ENCODE assay signal across 17 cellular contexts in the genomic region with DNA sequence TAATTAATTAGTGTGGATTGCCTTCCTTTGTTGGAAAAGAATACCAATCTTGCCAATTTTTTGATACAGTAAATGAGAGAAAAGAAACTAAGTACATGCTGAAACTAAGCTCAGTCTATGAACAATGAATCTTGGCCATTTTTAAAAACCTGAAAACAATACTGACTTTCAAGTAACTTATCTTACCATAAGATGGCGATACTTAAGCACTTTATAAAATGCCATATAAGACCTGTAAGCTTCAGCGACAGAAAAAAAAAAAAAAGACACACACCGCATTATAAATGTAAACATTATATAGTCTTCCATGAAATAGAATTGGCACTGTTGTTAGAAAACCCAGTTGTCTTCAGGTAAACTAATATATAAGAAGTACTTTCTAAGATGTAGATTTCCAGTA. TPM values are rescaled to one million over a fixed set of nuclear protein-coding genes. Genes with fewer than 3 reads are reported as not detected.
DNase-seq lines count a peak whose midpoint lies in the region; ATAC-seq and TF ChIP-seq lines count a peak whose summit lies in the region.
"Had no signal": no experiment of that assay in that cellular context is flagged by ENCODE, and none has a peak within 500 bp of the region (broad histone marks: within the 10 kb centered on the region; RNA-seq: fewer than 3 reads in every experiment).

No MANE protein-coding gene starts in this region.

- peak; percentile 49 for TF ChIP-seq RAD21 in Ishikawa (IDR thresholded peaks at IDR 0.05; ENCODE audit: low read depth)

- H3K4me1 ChIP-seq in DND-41 (ENCODE audit: insufficient read depth, low read length) (no peaks in the 10 kb centered on the region), Panc1 (ENCODE audit: control insufficient read depth, insufficient read depth, low read length) (no peaks in the 10 kb centered on the region), hepatocyte (ENCODE audit: insufficient read depth) (no peaks in the 10 kb centered on the region)
- H3K4me1 ChIP-seq: ascending aorta had no signal

- H3K36me3 ChIP-seq in DND-41 (ENCODE audit: insufficient read depth, low read length): no peaks in the 10 kb centered on the region
- H3K36me3 ChIP-seq in Panc1 (ENCODE audit: control insufficient read depth, insufficient read depth, low read length): no peaks in the 10 kb centered on the region
- no peaks in the 10 kb centered on the region for H3K36me3 ChIP-seq in hepatocyte (replicated peaks; ENCODE audit: insufficient read depth, low read depth)
- H3K36me3 ChIP-seq: ascending aorta, neutrophil had no signal

- H3K4me3 ChIP-seq in DND-41 (ENCODE audit: low read depth in 1 of 2, low read length in 2 of 2) (no peak overlapping the region), Panc1 (ENCODE audit: low read depth in 2 of 2, low read length in 2 of 2) (no peak overlapping the region), hepatocyte (no peak overlapping the region)
- H3K4me3 ChIP-seq: ascending aorta, smooth muscle cell had no signal

- H3K27ac ChIP-seq in DND-41 (ENCODE audit: low read length) (no peak overlapping the region), Panc1 (ENCODE audit: low read length) (no peak overlapping the region), hepatocyte (no peak overlapping the region)
- H3K27ac ChIP-seq: ascending aorta, neutrophil had no signal

- H3K4me3 Mint-ChIP-seq in activated CD8-positive, alpha-beta memory T cell treated with anti-CD3 and anti-CD28 coated beads, Interleukin-2, amount 10 ng/mL, durations not matched to agents 7 days and 5 days: no peak overlapping the region
- H3K4me3 Mint-ChIP-seq: stimulated activated naive CD8-positive, alpha-beta T cell treated with anti-CD3 and anti-CD28 coated beads, Interleukin-15, amount 100 ng/mL, for 72 hours had no signal

- TF ChIP-seq CTCF in DND-41 (IDR thresholded peaks at IDR 0.05; ENCODE audit: borderline replicate concordance, extremely low read depth, low read length, poor library complexity, severe bottlenecking): peak; percentile 22
- peak; percentile 5; the same call in 1 of the 2 replicates for TF ChIP-seq CTCF in Panc1 (IDR thresholded peaks at IDR 0.05)
- TF ChIP-seq CTCF in hepatocyte (IDR thresholded peaks at IDR 0.05; ENCODE audit: poor library complexity): peak; percentile 31

- H3K9me3 ChIP-seq in DND-41 (ENCODE audit: insufficient read depth, low read length, severe bottlenecking): no peaks in the 10 kb centered on the region
- H3K9me3 ChIP-seq in Panc1 (ENCODE audit: control insufficient read depth, insufficient read depth, low read depth, low read length): no peaks in the 10 kb centered on the region
- no peaks in the 10 kb centered on the region for H3K9me3 ChIP-seq in hepatocyte (ENCODE audit: low read depth)
- H3K9me3 ChIP-seq: ascending aorta, neutrophil had no signal

- no peaks in the 10 kb centered on the region for H4K20me1 ChIP-seq in DND-41 (ENCODE audit: insufficient read depth, low read length)
- H4K20me1 ChIP-seq in hepatocyte (ENCODE audit: insufficient read depth, poor library complexity, severe bottlenecking): no peaks in the 10 kb centered on the region

- no peak for TF ChIP-seq EP300 in Ishikawa (IDR thresholded peaks at IDR 0.05; ENCODE audit: borderline replicate concordance)

- no TSS peak for BruUV-seq in Panc1 (replicated peaks; lab: Mats Ljungman, UMichigan)

- intact Hi-C loops in Panc1 (cut with micrococcal nuclease; ENCODE audit: unreplicated experiment): no loop called here

- POLR2A ChIA-PET in Panc1 (lab: Charles Lee): no interaction called here

- H3K9me2 ChIP-seq in hepatocyte (replicated peaks; ENCODE audit: insufficient read depth): no peaks in the 10 kb centered on the region

- in situ Hi-C loops in Panc1 (cut with HindIII; ENCODE audit: low pct_unique_long_range_greater_than_20kb, low sequenced_read_pairs): no loop called here

- CTCF ChIA-PET in Panc1 (lab: Charles Lee): interaction anchor here (0.7 kb wide), 1 partner anchor 1839 kb away, joined by 4 read pairs; no protein-coding TSS in a partner anchor
- CTCF ChIA-PET in activated CD8-positive, alpha-beta memory T cell treated with anti-CD3 and anti-CD28 coated beads, Interleukin-2, amount 10 ng/mL, durations not matched to agents 7 days and 5 days (lab: Charles Lee): no interaction called here

- H3K27ac Mint-ChIP-seq in activated CD8-positive, alpha-beta memory T cell treated with anti-CD3 and anti-CD28 coated beads, Interleukin-2, amount 10 ng/mL, durations not matched to agents 7 days and 5 days: no peak overlapping the region
- H3K27ac Mint-ChIP-seq: stimulated activated naive CD8-positive, alpha-beta T cell treated with anti-CD3 and anti-CD28 coated beads, Interleukin-15, amount 100 ng/mL, for 72 hours had no signal

- DNase-seq in DND-41 (no peak), Panc1 (ENCODE audit: low read depth, low spot score) (no peak), hepatocyte (ENCODE audit: low spot score) (no peak)
- no peak for DNase-seq in activated CD8-positive, alpha-beta memory T cell treated with anti-CD3 and anti-CD28 coated beads, Interleukin-2, amount 10 ng/mL, durations not matched to agents 7 days and 5 days
- DNase-seq: activated CD4-positive, alpha-beta T cell treated with anti-CD3 and anti-CD28 coated beads, Interleukin-2, amount 50 U/mL, for 48 hours; activated effector memory CD4-positive, alpha-beta T cell treated with Interleukin-2 at 50 U/mL for 16 hours; mesenchymal stem cell; NCI-H2171 treated with DMSO at 0.1 percent for 48 hours; stimulated activated naive CD8-positive, alpha-beta T cell treated with anti-CD3 and anti-CD28 coated beads, Interleukin-15, amount 100 ng/mL, for 72 hours had no signal

- H3K27me3 Mint-ChIP-seq in activated CD8-positive, alpha-beta memory T cell treated with anti-CD3 and anti-CD28 coated beads, Interleukin-2, amount 10 ng/mL, durations not matched to agents 7 days and 5 days: peaks cover 15% of the 10 kb centered on the region

- H3K4me2 ChIP-seq in DND-41 (ENCODE audit: insufficient read depth, low read length) (no peak overlapping the region), hepatocyte (no peak overlapping the region)
- H3K4me2 ChIP-seq: smooth muscle cell had no signal

- H3K9me3 Mint-ChIP-seq in activated CD8-positive, alpha-beta memory T cell treated with anti-CD3 and anti-CD28 coated beads, Interleukin-2, amount 10 ng/mL, durations not matched to agents 7 days and 5 days (ENCODE audit: low read depth): no peaks in the 10 kb centered on the region
- H3K9me3 Mint-ChIP-seq: stimulated activated naive CD8-positive, alpha-beta T cell treated with anti-CD3 and anti-CD28 coated beads, Interleukin-15, amount 100 ng/mL, for 72 hours had no signal

- H3K27me3 ChIP-seq in DND-41 (ENCODE audit: insufficient read depth, low read length, poor library complexity): no peaks in the 10 kb centered on the region
- H3K27me3 ChIP-seq in Panc1 (ENCODE audit: control insufficient read depth, insufficient read depth, low read length): no peaks in the 10 kb centered on the region
- H3K27me3 ChIP-seq in hepatocyte: peaks cover 15% of the 10 kb centered on the region
- H3K27me3 ChIP-seq: ascending aorta had no signal

- no peak overlapping the region for H3K9ac ChIP-seq in DND-41 (ENCODE audit: low read depth, low read length)

- H2AFZ ChIP-seq in DND-41 (ENCODE audit: low read depth, low read length) (no peak overlapping the region), hepatocyte (no peak overlapping the region)

- no peaks in the 10 kb centered on the region for H3K4me1 Mint-ChIP-seq in activated CD8-positive, alpha-beta memory T cell treated with anti-CD3 and anti-CD28 coated beads, Interleukin-2, amount 10 ng/mL, durations not matched to agents 7 days and 5 days
- H3K4me1 Mint-ChIP-seq: stimulated activated naive CD8-positive, alpha-beta T cell treated with anti-CD3 and anti-CD28 coated beads, Interleukin-15, amount 100 ng/mL, for 72 hours had no signal

- no peaks in the 10 kb centered on the region for H3K79me2 ChIP-seq in DND-41 (ENCODE audit: insufficient read depth, low read length)
- H3K79me2 ChIP-seq in hepatocyte: no peaks in the 10 kb centered on the region

- no peak for ATAC-seq in DND-41 (ENCODE audit: insufficient read depth, low read depth)
- no peak for ATAC-seq in Panc1
- no peak for ATAC-seq in HG03159 (IDR thresholded peaks at IDR 0.05; ENCODE audit: unreplicated experiment)
- no peak for ATAC-seq in activated CD8-positive, alpha-beta memory T cell treated with anti-CD3 and anti-CD28 coated beads, Interleukin-2, amount 10 ng/mL, durations not matched to agents 7 days and 5 days
- ATAC-seq in GM18870 (IDR thresholded peaks at IDR 0.05; ENCODE audit: unreplicated experiment): no peak
- ATAC-seq: stimulated activated naive CD8-positive, alpha-beta T cell treated with anti-CD3 and anti-CD28 coated beads, Interleukin-15, amount 100 ng/mL, for 72 hours had no signal

- 49% methylated on average over 3 of the region's 3 CpGs for WGBS in hepatocyte (ENCODE audit: low lambda C conversion rate, missing lambda C conversion rate)

- no peaks in the 10 kb centered on the region for H3K36me3 Mint-ChIP-seq in activated CD8-positive, alpha-beta memory T cell treated with anti-CD3 and anti-CD28 coated beads, Interleukin-2, amount 10 ng/mL, durations not matched to agents 7 days and 5 days

TF ChIP-seq in Ishikawa, 13 proteins besides CTCF, POLR2A, EP300 and RAD21 (continues in another document):
- TF ChIP-seq ZBTB7A (IDR thresholded peaks at IDR 0.05; ENCODE audit: low read depth) (no peak), TCF12 (IDR thresholded peaks at IDR 0.05; ENCODE audit: low read depth) (no peak), FOXM1 (IDR thresholded peaks at IDR 0.05; ENCODE audit: borderline replicate concordance, low read depth) (no peak), CEBPB (IDR thresholded peaks at IDR 0.05) (no peak), YY1 (IDR thresholded peaks at IDR 0.05; ENCODE audit: low read depth) (no peak)

RNA-seq across cellular contexts. Expression of a gene that starts 3.0 kb away (rescaled TPM):
- total RNA-seq in Panc1 (2021; ENCODE audit: unreplicated experiment) (not detected), hepatocyte (6.2 TPM in 2 replicates)
- polyA plus RNA-seq in Panc1 (2012; ENCODE audit: insufficient read length): not detected
- 1.5 and 2.7 TPM in 2 replicates for polyA plus RNA-seq in hepatocyte
- total RNA-seq in activated CD8-positive, alpha-beta memory T cell treated with anti-CD3 and anti-CD28 coated beads, Interleukin-2, amount 10 ng/mL, durations not matched to agents 7 days and 5 days: not detected
- total RNA-seq: ascending aorta, dermis microvascular lymphatic vessel endothelial cell, LHCN-M2 had no signal
